Comparison of ENCODE assay signal across 8 cellular contexts in the genomic region with DNA sequence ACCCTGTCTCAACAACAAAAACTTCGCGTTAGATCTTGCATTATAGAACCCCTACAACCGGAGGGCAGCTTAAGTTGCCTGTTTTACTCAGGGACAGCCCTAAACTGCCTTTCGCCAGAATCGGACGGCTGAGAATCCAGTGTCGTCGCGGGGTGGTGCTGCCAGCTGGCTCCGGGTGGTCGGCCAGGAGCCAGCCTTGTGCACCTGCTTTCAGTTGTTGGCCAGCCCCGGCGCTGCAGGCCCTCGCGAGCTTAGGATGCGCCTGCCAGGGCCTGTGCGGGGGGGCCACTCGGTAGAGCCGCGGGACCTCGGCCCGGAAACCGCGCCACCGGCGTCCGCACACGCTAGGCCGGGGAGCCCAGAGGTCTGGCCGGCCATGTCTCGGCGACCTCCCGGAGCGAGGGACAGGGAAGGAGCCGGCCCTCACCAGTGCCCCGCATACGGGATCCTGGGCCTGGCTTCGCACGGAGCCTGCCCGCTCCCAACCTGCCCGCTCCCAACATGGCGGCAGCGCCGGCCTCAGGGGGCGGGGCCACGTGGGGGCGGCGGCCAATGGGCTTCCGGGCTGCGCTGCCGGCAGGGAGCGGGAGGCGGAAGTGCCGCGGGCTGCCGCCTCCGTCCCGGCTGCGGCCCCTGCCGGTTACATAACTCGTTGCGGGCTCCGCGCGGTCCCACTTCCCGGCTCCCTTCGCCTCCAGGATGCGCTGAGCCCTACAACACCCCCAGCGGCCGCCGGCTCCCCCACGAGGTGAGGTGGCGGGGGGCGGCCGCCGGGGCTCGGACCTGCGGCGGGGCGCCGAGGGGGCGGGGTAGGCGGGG. TPM values are rescaled to one million over a fixed set of nuclear protein-coding genes. Genes with fewer than 3 reads are reported as not detected.
A peak's percentile ranks its signal among the peaks of the same experiment; 100 is the strongest.
DNase-seq lines count a peak whose midpoint lies in the region; ATAC-seq, FAIRE-seq and TF ChIP-seq lines count a peak whose summit lies in the region.

No MANE protein-coding gene starts in this region.

- peak overlapping the region; percentile 99 for H3K4me2 ChIP-seq in keratinocyte (ENCODE audit: control insufficient read depth, extremely low read depth, insufficient read depth, low read depth, low read length)

- peaks cover 6% of the 10 kb centered on the region for H4K20me1 ChIP-seq in keratinocyte (ENCODE audit: control insufficient read depth, extremely low read depth, insufficient read depth, low read length)

- H3K79me2 ChIP-seq in keratinocyte (ENCODE audit: control insufficient read depth, insufficient read depth, low read length), result peaks cover 45% of the 10 kb centered on the region

- H3K4me3 ChIP-seq in AG10803 (ENCODE audit: low read length), result peak overlapping the region; percentile 95
- peak overlapping the region; percentile 70 to 92 (median 87) for H3K4me3 ChIP-seq in keratinocyte (ENCODE audit: control insufficient read depth in 2 of 3, extremely low read depth in 1 of 3, insufficient read depth in 2 of 3, low read depth in 1 of 3, low read length in 3 of 3)

- no peaks in the 10 kb centered on the region for H3K9me3 ChIP-seq in keratinocyte (ENCODE audit: control insufficient read depth, low read depth, low read length)

- dilution Hi-C loops in keratinocyte (cut with MboI; ENCODE audit: extremely low pct_ligation_motif_present, low sequenced_read_pairs), result no loop called here

- no peaks in the 10 kb centered on the region for H3K9me1 ChIP-seq in keratinocyte (ENCODE audit: control insufficient read depth, extremely low read depth, insufficient read depth, low read length)

- H2AFZ ChIP-seq in keratinocyte (ENCODE audit: control insufficient read depth, low read length), result peak overlapping the region; percentile 95

- peaks cover 16% of the 10 kb centered on the region for H3K4me1 ChIP-seq in keratinocyte (ENCODE audit: control insufficient read depth, extremely low read depth, insufficient read depth, low read length)

- no peak for FAIRE-seq in keratinocyte (lab: Jason Lieb, UNC)

- peak; percentile 43 for TF ChIP-seq CTCF in AG10803 (conservative IDR thresholded peaks at IDR 0.05; ENCODE audit: low read length)
- TF ChIP-seq CTCF in keratinocyte (optimal IDR thresholded peaks at IDR 0.05 in 1 of 3, IDR thresholded peaks at IDR 0.05 in 1 of 3, conservative IDR thresholded peaks at IDR 0.05 in 1 of 3; ENCODE audit: extremely low read depth in 1 of 3, insufficient read depth in 2 of 3, low read length in 3 of 3), result peak in 2 of 3 experiments; percentile 55 to 58

- DNase-seq in AG10803 (ENCODE audit: low read depth) (peak; percentile 88), NCI-H2196 (lab: John Stamatoyannopoulos, UW; ENCODE audit: unreplicated experiment) (peak; percentile 93), caudate nucleus (lab: John Stamatoyannopoulos, UW) (peak in 60 of 61 donors; percentile 46 to 96 (median 87)), keratinocyte (ENCODE audit: low read depth, low spot score) (no peak)
- DNase-seq in activated CD4-positive, CD25-positive, alpha-beta regulatory T cell (lab: John Stamatoyannopoulos, UW), result peak; percentile 65 to 92 (median 80)
- peak; percentile 74 to 87 (median 80) for DNase-seq in stimulated activated CD4-positive, alpha-beta T cell treated with anti-CD3 and anti-CD28 coated beads, Interleukin-12 subunit alpha, Interleukin-12 subunit beta, amount 100 ng/mL, for 48 hours (ENCODE audit: low read depth in 2 of 3, low spot score in 1 of 3)

- H3K9ac ChIP-seq in keratinocyte (ENCODE audit: control insufficient read depth, extremely low read depth, insufficient read depth, low read length), result peak overlapping the region; percentile 93

- no peaks in the 10 kb centered on the region for H3K36me3 ChIP-seq in keratinocyte (ENCODE audit: control insufficient read depth in 2 of 2, extremely low read depth in 1 of 2, insufficient read depth in 2 of 2, low read length in 2 of 2)

- H3K27me3 ChIP-seq in keratinocyte (ENCODE audit: control insufficient read depth, extremely low read depth, insufficient read depth, low read length), result no peaks in the 10 kb centered on the region

- peak; percentile 79 for ATAC-seq in GM18909 (IDR thresholded peaks at IDR 0.05; ENCODE audit: poor library complexity, unreplicated experiment)
- ATAC-seq in HG03159 (IDR thresholded peaks at IDR 0.05; ENCODE audit: unreplicated experiment), result peak; percentile 67

- H3K27ac ChIP-seq in caudate nucleus (ENCODE audit: low read depth, low read length) (peak overlapping the region; percentile 99), keratinocyte (ENCODE audit: control insufficient read depth, insufficient read depth, low read length) (peak overlapping the region; percentile 87)

RNA-seq across cellular contexts. Expression of gene NAA60, which starts 14.2 kb away (rescaled TPM):
- 19.4 to 30.3 TPM (median 29.0 TPM) in 3 replicates for polyA plus RNA-seq in keratinocyte
- polyA plus RNA-seq in keratinocyte (2011; ENCODE audit: low read depth), result 35.5 TPM
- polyA plus RNA-seq in keratinocyte (2011; cell fraction: cytosol; rRNA removed), result 25.5 and 25.8 TPM in 2 replicates
- 23.3 and 27.9 TPM in 2 replicates for polyA plus RNA-seq in keratinocyte (2011; cell fraction: nucleus; rRNA removed)
- 25.5 and 40.8 TPM in 2 replicates for polyA plus RNA-seq in keratinocyte (2012; ENCODE audit: low replicate concordance)
- polyA minus RNA-seq in keratinocyte, result 10.1 to 31.3 TPM (median 21.6 TPM) in 3 replicates
- polyA minus RNA-seq in keratinocyte (2011; cell fraction: cytosol; rRNA and poly(A)+ RNA removed), result 23.0 TPM
- 10.7 and 14.7 TPM in 2 replicates for polyA minus RNA-seq in keratinocyte (2011; cell fraction: nucleus; rRNA and poly(A)+ RNA removed)

RNA-seq across cellular contexts. Expression of gene ZNF597, which starts 14.3 kb away (rescaled TPM):
- polyA plus RNA-seq in keratinocyte, result 1.4 to 1.7 TPM (median 1.5 TPM) in 3 replicates
- polyA plus RNA-seq in keratinocyte (2011; ENCODE audit: low read depth), result 1.5 TPM
- 0.79 and 1.5 TPM in 2 replicates for polyA plus RNA-seq in keratinocyte (2011; cell fraction: cytosol; rRNA removed)
- polyA plus RNA-seq in keratinocyte (2011; cell fraction: nucleus; rRNA removed), result 1.9 and 2.2 TPM in 2 replicates
- 1.1 and 1.2 TPM in 2 replicates for polyA plus RNA-seq in keratinocyte (2012; ENCODE audit: low replicate concordance)
- polyA minus RNA-seq in keratinocyte, result 0.75 to 2.3 TPM (median 2.1 TPM) in 3 replicates
- 1.9 TPM for polyA minus RNA-seq in keratinocyte (2011; cell fraction: cytosol; rRNA and poly(A)+ RNA removed)
- 1.8 and 3.0 TPM in 2 replicates for polyA minus RNA-seq in keratinocyte (2011; cell fraction: nucleus; rRNA and poly(A)+ RNA removed)

RNA-seq across cellular contexts. Expression of gene C16orf90, which starts 37.6 kb away (rescaled TPM):
- not detected in 3 replicates for polyA plus RNA-seq in keratinocyte
- not detected for polyA plus RNA-seq in keratinocyte (2011; ENCODE audit: low read depth)
- polyA plus RNA-seq in keratinocyte (2011; cell fraction: cytosol; rRNA removed), result not detected in 2 replicates
- polyA plus RNA-seq in keratinocyte (2011; cell fraction: nucleus; rRNA removed), result not detected in 2 replicates
- not detected in 2 replicates for polyA plus RNA-seq in keratinocyte (2012; ENCODE audit: low replicate concordance)
- polyA minus RNA-seq in keratinocyte, result not detected in 3 replicates
- polyA minus RNA-seq in keratinocyte (2011; cell fraction: cytosol; rRNA and poly(A)+ RNA removed), result not detected
- polyA minus RNA-seq in keratinocyte (2011; cell fraction: nucleus; rRNA and poly(A)+ RNA removed), result not detected in 2 replicates

RNA-seq across cellular contexts. Expression of gene CLUAP1, which starts 43.2 kb away (rescaled TPM):
- polyA plus RNA-seq in keratinocyte, result 10.3 to 27.4 TPM (median 17.9 TPM) in 3 replicates
- 49.4 TPM for polyA plus RNA-seq in keratinocyte (2011; ENCODE audit: low read depth)
- polyA plus RNA-seq in keratinocyte (2011; cell fraction: cytosol; rRNA removed), result 13.9 and 16.8 TPM in 2 replicates
- polyA plus RNA-seq in keratinocyte (2011; cell fraction: nucleus; rRNA removed), result 13.6 and 23.0 TPM in 2 replicates
- polyA plus RNA-seq in keratinocyte (2012; ENCODE audit: low replicate concordance), result 8.2 and 17.5 TPM in 2 replicates
- polyA minus RNA-seq in keratinocyte, result 6.3 to 24.0 TPM (median 11.6 TPM) in 3 replicates
- polyA minus RNA-seq in keratinocyte (2011; cell fraction: cytosol; rRNA and poly(A)+ RNA removed), result 16.7 TPM
- polyA minus RNA-seq in keratinocyte (2011; cell fraction: nucleus; rRNA and poly(A)+ RNA removed), result 4.1 and 11.1 TPM in 2 replicates

RNA-seq across cellular contexts. Expression of gene ZNF174, which starts 56.6 kb away (rescaled TPM):
- polyA plus RNA-seq in keratinocyte, result 6.0 to 9.2 TPM (median 8.0 TPM) in 3 replicates
- polyA plus RNA-seq in keratinocyte (2011; ENCODE audit: low read depth), result 1.7 TPM
- polyA plus RNA-seq in keratinocyte (2011; cell fraction: cytosol; rRNA removed), result 6.2 and 7.5 TPM in 2 replicates
- 9.0 and 9.6 TPM in 2 replicates for polyA plus RNA-seq in keratinocyte (2011; cell fraction: nucleus; rRNA removed)
- polyA plus RNA-seq in keratinocyte (2012; ENCODE audit: low replicate concordance), result 4.8 and 7.6 TPM in 2 replicates
- 4.1 to 6.6 TPM (median 5.1 TPM) in 3 replicates for polyA minus RNA-seq in keratinocyte
- 5.2 TPM for polyA minus RNA-seq in keratinocyte (2011; cell fraction: cytosol; rRNA and poly(A)+ RNA removed)
- polyA minus RNA-seq in keratinocyte (2011; cell fraction: nucleus; rRNA and poly(A)+ RNA removed), result 4.9 and 6.3 TPM in 2 replicates
